ENCODE assay signal across 33 cellular contexts in the genomic region with DNA sequence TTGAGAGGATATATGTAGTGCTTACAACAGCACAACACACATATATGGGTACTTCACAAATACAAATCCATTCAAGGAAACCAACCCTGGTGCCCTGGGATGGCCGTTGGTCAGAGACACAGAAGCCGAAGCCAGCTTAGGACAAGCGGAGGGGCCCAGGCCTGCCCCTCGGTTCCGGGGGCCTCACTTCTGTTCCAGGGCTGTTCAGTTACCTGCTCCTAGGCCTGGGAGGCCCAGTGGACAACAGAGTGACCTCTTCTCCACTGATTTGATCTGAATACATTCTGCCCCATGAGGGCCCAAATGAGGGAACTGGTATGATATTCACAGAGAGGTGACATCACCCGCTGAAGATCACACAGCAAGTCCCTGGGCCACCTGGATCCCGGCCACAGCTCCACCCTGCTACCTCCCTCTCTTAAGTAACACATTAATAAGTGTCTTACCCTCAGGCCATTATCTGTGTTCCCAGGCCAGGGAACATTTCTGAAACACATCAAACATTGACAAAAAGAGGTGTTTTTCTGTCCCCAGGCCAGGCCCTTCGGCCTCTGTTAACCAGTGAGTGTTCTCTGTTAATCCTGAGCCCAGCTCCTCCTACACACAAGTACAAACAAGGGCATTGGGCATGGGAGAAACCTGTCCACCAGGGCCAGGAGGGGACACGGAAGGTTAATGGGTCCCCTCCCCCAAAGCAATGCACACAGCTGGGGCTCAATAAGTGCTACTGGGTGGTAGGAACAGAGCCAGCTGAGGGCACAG. TPM values are rescaled to one million over a fixed set of nuclear protein-coding genes. Genes with fewer than 3 reads are reported as not detected.
DNase-seq lines count a peak whose midpoint lies in the region; ATAC-seq, FAIRE-seq and TF ChIP-seq lines count a peak whose summit lies in the region.
"Had no signal": no experiment of that assay in that cellular context is flagged by ENCODE, and none has a peak within 500 bp of the region (broad histone marks: within the 10 kb centered on the region; RNA-seq: fewer than 3 reads in every experiment).

No MANE protein-coding gene starts in this region.

- DNase-seq in K562 (ENCODE audit: extremely low read depth in 1 of 4, low spot score in 3 of 4): peak in 1 of 4 experiments; percentile 27
- peak; percentile 27 for DNase-seq in left kidney (ENCODE audit: low read depth, low spot score)
- no peak for DNase-seq in type B pancreatic cell (ENCODE audit: extremely low spot score, unreplicated experiment)
- DNase-seq in effector memory CD4-positive, alpha-beta T cell: no peak
- no peak for DNase-seq in ascending aorta (ENCODE audit: low spot score in 2 of 2)
- DNase-seq: activated B cell treated with CpG ODN at 0.5 μM for 24 hours; activated CD8-positive, alpha-beta T cell treated with anti-CD3 and anti-CD28 coated beads for 36 hours; activated effector memory CD4-positive, alpha-beta T cell treated with Interleukin-2 at 50 U/mL for 16 hours; anterior cingulate cortex; C1 segment of cervical spinal cord; cortex of kidney; gastrocnemius medialis; hypothalamus; immature natural killer cell; left ventricle myocardium inferior; MG63; naive thymus-derived CD8-positive, alpha-beta T cell; NCI-H2081; NCI-H226; RPMI8226; stimulated activated CD4-positive, alpha-beta T cell treated with anti-CD3 and anti-CD28 coated beads, Interleukin-12 subunit alpha, Interleukin-12 subunit beta, amount 100 ng/mL, for 4 hours; stimulated activated CD4-positive, alpha-beta T cell treated with anti-CD3 and anti-CD28 coated beads, Interleukin-4, amount 100 ng/mL, for 24 hours; T-helper 1 cell; upper lobe of right lung had no signal

- no peak overlapping the region for H3K4me3 Mint-ChIP-seq in type B pancreatic cell
- H3K4me3 Mint-ChIP-seq: activated B cell treated with CpG ODN at 0.5 μM for 24 hours; activated CD8-positive, alpha-beta T cell treated with anti-CD3 and anti-CD28 coated beads for 36 hours; activated naive CD8-positive, alpha-beta T cell; mesothelial cell of epicardium; stimulated activated effector memory CD8-positive, alpha-beta T cell treated with anti-CD3 and anti-CD28 coated beads, Interleukin-12 subunit alpha, Interleukin-12 subunit beta, amount 100 ng/mL, for 72 hours had no signal

- no TSS peak for BruUV-seq in K562 (replicated peaks; lab: Mats Ljungman, UMichigan)

- intact Hi-C loops in K562 (cut with micrococcal nuclease) (no loop called here), ascending aorta (cut with DNase I) (no loop called here)

- TF ChIP-seq CTCF in K562 (IDR thresholded peaks at IDR 0.05 in 2 of 3, conservative IDR thresholded peaks at IDR 0.05 in 1 of 3; ENCODE audit: insufficient read depth in 2 of 3, low read depth in 1 of 3, low read length in 3 of 3): no peak
- no peak for TF ChIP-seq CTCF in type B pancreatic cell (conservative IDR thresholded peaks at IDR 0.05)
- no peak for TF ChIP-seq CTCF in ascending aorta (IDR thresholded peaks at IDR 0.05)

- no peak for TF ChIP-seq EP300 in K562 (IDR thresholded peaks at IDR 0.05; ENCODE audit: low read length)

- H3K27ac Mint-ChIP-seq in type B pancreatic cell: peak overlapping the region; percentile 48
- H3K27ac Mint-ChIP-seq: activated B cell treated with CpG ODN at 0.5 μM for 24 hours; activated CD8-positive, alpha-beta T cell treated with anti-CD3 and anti-CD28 coated beads for 36 hours; activated naive CD8-positive, alpha-beta T cell; immature natural killer cell; mesothelial cell of epicardium; stimulated activated effector memory CD8-positive, alpha-beta T cell treated with anti-CD3 and anti-CD28 coated beads, Interleukin-12 subunit alpha, Interleukin-12 subunit beta, amount 100 ng/mL, for 72 hours had no signal

- no peaks in the 10 kb centered on the region for H3K9me3 Mint-ChIP-seq in type B pancreatic cell
- H3K9me3 Mint-ChIP-seq: activated B cell treated with CpG ODN at 0.5 μM for 24 hours; activated CD8-positive, alpha-beta T cell treated with anti-CD3 and anti-CD28 coated beads for 36 hours; IgD-negative memory B cell; immature natural killer cell; mesothelial cell of epicardium; naive thymus-derived CD8-positive, alpha-beta T cell; stimulated activated effector memory CD8-positive, alpha-beta T cell treated with anti-CD3 and anti-CD28 coated beads, Interleukin-12 subunit alpha, Interleukin-12 subunit beta, amount 100 ng/mL, for 72 hours had no signal

- peaks cover 13% of the 10 kb centered on the region for H3K79me2 ChIP-seq in K562 (ENCODE audit: control insufficient read depth, insufficient read depth, low read length)

- H3K27me3 Mint-ChIP-seq in type B pancreatic cell: no peaks in the 10 kb centered on the region
- H3K27me3 Mint-ChIP-seq: activated B cell treated with CpG ODN at 0.5 μM for 24 hours; activated CD8-positive, alpha-beta T cell treated with anti-CD3 and anti-CD28 coated beads for 36 hours; activated naive CD8-positive, alpha-beta T cell had no signal

- CTCF ChIA-PET in K562 (lab: Yijun Ruan, JAX; ENCODE audit: low intra/inter-chr PET ratio): no interaction called here

- H3K9me3 ChIP-seq in K562 (replicated peaks; ENCODE audit: control insufficient read depth, insufficient read depth, low read depth, low read length) (no peaks in the 10 kb centered on the region), ascending aorta (no peaks in the 10 kb centered on the region)
- no peaks in the 10 kb centered on the region for H3K9me3 ChIP-seq in effector memory CD4-positive, alpha-beta T cell (ENCODE audit: control insufficient read depth, low read length)
- H3K9me3 ChIP-seq: gastrocnemius medialis, left ventricle myocardium inferior, MG63, upper lobe of right lung had no signal

- H4K20me1 ChIP-seq in K562 (replicated peaks; ENCODE audit: control insufficient read depth, insufficient read depth, low read length): no peaks in the 10 kb centered on the region

- H3K27ac ChIP-seq in K562 (ENCODE audit: extremely low read depth, low read depth, low read length) (no peak overlapping the region), ascending aorta (no peak overlapping the region)
- H3K27ac ChIP-seq in effector memory CD4-positive, alpha-beta T cell (ENCODE audit: insufficient read depth, low read length, poor library complexity, severe bottlenecking): no peak overlapping the region
- H3K27ac ChIP-seq: cardiac muscle cell, gastrocnemius medialis, left ventricle myocardium inferior, upper lobe of right lung had no signal

- H3K4me1 Mint-ChIP-seq in type B pancreatic cell (ENCODE audit: unreplicated experiment): peaks cover 16% of the 10 kb centered on the region

- H3K4me2 ChIP-seq in K562 (ENCODE audit: insufficient read depth, low read length): no peak overlapping the region

- POLR2A ChIA-PET in K562 (lab: Yijun Ruan, JAX): interaction anchor here (0.7 kb wide), 1 partner anchor 16 kb away, joined by 4 read pairs; no protein-coding TSS in a partner anchor

- ATAC-seq in HG03460 (IDR thresholded peaks at IDR 0.05; ENCODE audit: unreplicated experiment) (peak; percentile 30), K562 (no peak), GM19023 (IDR thresholded peaks at IDR 0.05; ENCODE audit: unreplicated experiment) (no peak)
- ATAC-seq: activated CD8-positive, alpha-beta T cell treated with anti-CD3 and anti-CD28 coated beads for 36 hours; gastrocnemius medialis; naive thymus-derived CD8-positive, alpha-beta T cell; stimulated activated effector memory CD8-positive, alpha-beta T cell treated with anti-CD3 and anti-CD28 coated beads, Interleukin-12 subunit alpha, Interleukin-12 subunit beta, amount 100 ng/mL, for 72 hours; upper lobe of right lung had no signal

- H3K27me3 ChIP-seq in K562 (ENCODE audit: control insufficient read depth in 2 of 2, insufficient read depth in 2 of 2, low read length in 2 of 2): no peaks in the 10 kb centered on the region
- H3K27me3 ChIP-seq in effector memory CD4-positive, alpha-beta T cell (replicated peaks; ENCODE audit: control insufficient read depth, insufficient read depth, low read length, poor library complexity, severe bottlenecking): no peaks in the 10 kb centered on the region
- H3K27me3 ChIP-seq in ascending aorta: no peaks in the 10 kb centered on the region
- H3K27me3 ChIP-seq: cardiac muscle cell, gastrocnemius medialis, MG63, upper lobe of right lung had no signal

- TF ChIP-seq RAD21 in K562 (CRISPR knock-in tag; conservative IDR thresholded peaks at IDR 0.05 in 1 of 2, IDR thresholded peaks at IDR 0.05 in 1 of 2): no peak

- peaks cover 10 to 19% of the 10 kb centered on the region in 2 experiments for H3K4me1 ChIP-seq in K562 (replicated peaks in 1 of 2; ENCODE audit: control insufficient read depth in 2 of 2, insufficient read depth in 2 of 2, low read length in 2 of 2)
- H3K4me1 ChIP-seq in effector memory CD4-positive, alpha-beta T cell (ENCODE audit: control insufficient read depth, insufficient read depth, low read length, poor library complexity, severe bottlenecking): no peaks in the 10 kb centered on the region
- H3K4me1 ChIP-seq in ascending aorta: no peaks in the 10 kb centered on the region
- H3K4me1 ChIP-seq: upper lobe of right lung had no signal

- 70% methylated on average over 8 of the region's 9 CpGs for WGBS in K562 (ENCODE audit: insufficient coverage, low coverage, missing lambda C conversion rate)

- H2AFZ ChIP-seq in K562 (ENCODE audit: low read depth, low read length): peak overlapping the region; percentile 58

- H3K4me3 ChIP-seq in K562: no peak overlapping the region
- H3K4me3 ChIP-seq in effector memory CD4-positive, alpha-beta T cell (ENCODE audit: insufficient read depth, low read depth, low read length, poor library complexity, severe bottlenecking): no peak overlapping the region
- H3K4me3 ChIP-seq in ascending aorta: no peak overlapping the region
- H3K4me3 ChIP-seq: cardiac muscle cell, gastrocnemius medialis, left ventricle myocardium inferior, MG63, upper lobe of right lung had no signal

- FAIRE-seq in K562 (lab: Jason Lieb, UNC): no peak
- FAIRE-seq: D721Med, H1 had no signal

- no peaks in the 10 kb centered on the region for H3K36me3 Mint-ChIP-seq in type B pancreatic cell
- H3K36me3 Mint-ChIP-seq: activated naive CD8-positive, alpha-beta T cell; IgD-negative memory B cell; mesothelial cell of epicardium; naive thymus-derived CD8-positive, alpha-beta T cell had no signal

- no peak for TF ChIP-seq POLR2A in K562 (conservative IDR thresholded peaks at IDR 0.05)

- no peaks in the 10 kb centered on the region for H3K9me1 ChIP-seq in K562 (ENCODE audit: control insufficient read depth, insufficient read depth, low read length)

- in situ Hi-C loops in K562 (cut with MboI): no loop called here

- no peak overlapping the region for H3K9ac ChIP-seq in K562 (ENCODE audit: insufficient read depth in 1 of 2, low read depth in 2 of 2, low read length in 2 of 2)

- no peaks in the 10 kb centered on the region for H3K36me3 ChIP-seq in K562 (ENCODE audit: control insufficient read depth, insufficient read depth, low read length)
- no peaks in the 10 kb centered on the region for H3K36me3 ChIP-seq in effector memory CD4-positive, alpha-beta T cell (ENCODE audit: control insufficient read depth, insufficient read depth, low read length)
- H3K36me3 ChIP-seq in ascending aorta: no peaks in the 10 kb centered on the region
- H3K36me3 ChIP-seq: cardiac muscle cell, gastrocnemius medialis, left ventricle myocardium inferior, MG63, upper lobe of right lung had no signal

RNA-seq across cellular contexts. Expression of gene GRHPR, which starts 4.5 kb away (rescaled TPM):
- total RNA-seq in K562 (2011; cell fraction: chromatin; rRNA removed; ENCODE audit: low replicate concordance): 153 and 249 TPM in 2 replicates
- 152 and 167 TPM in 2 replicates for total RNA-seq in K562 (2011; cell fraction: nucleolus; rRNA removed)
- total RNA-seq in K562 (2011; cell fraction: nucleoplasm; rRNA removed): 169 and 188 TPM in 2 replicates
- 142 and 188 TPM in 2 replicates for total RNA-seq in K562 (2014; rRNA removed)
- total RNA-seq in K562 (2014; rRNA removed; fragmentation: Illumina TruSeq; extraction: Trizol): 60.4 and 81.2 TPM in 2 replicates
- 124 and 128 TPM in 2 replicates for total RNA-seq in K562 (2015; rRNA removed; fragmentation: Illumina TruSeq; extraction: Trizol)
- total RNA-seq in K562 (2021): 120 TPM in 2 replicates
- polyA plus RNA-seq in K562 (2011; rRNA removed): 140 and 170 TPM in 2 replicates
- 244 and 362 TPM in 2 replicates for polyA plus RNA-seq in K562 (2011; cell fraction: cytosol; rRNA removed)
- 198 and 228 TPM in 2 replicates for polyA plus RNA-seq in K562 (2011; cell fraction: nucleus; rRNA removed)
- polyA plus RNA-seq in K562 (2012): 125 and 212 TPM in 2 replicates
- 108 and 122 TPM in 2 replicates for polyA plus RNA-seq in K562 (2014; fragmentation: Illumina TruSeq; extraction: Trizol)
- 10 to 100 TPM; 38.9 to 59.0 TPM for polyA plus RNA-seq in K562 (2014; fragmentation: Nextera tagmentation; extraction: Ambion mirVana)
- polyA plus RNA-seq in K562 (2014; rRNA removed): 144 and 164 TPM in 2 replicates
- polyA minus RNA-seq in K562 (2011; rRNA and poly(A)+ RNA removed): 88.7 and 103 TPM in 2 replicates
- 76.4 and 82.6 TPM in 2 replicates for polyA minus RNA-seq in K562 (2011; cell fraction: cytosol; rRNA and poly(A)+ RNA removed)
- polyA minus RNA-seq in K562 (2011; cell fraction: nucleus; rRNA and poly(A)+ RNA removed): 75.5 and 95.9 TPM in 2 replicates
- 81.6 and 109 TPM in 2 replicates for total RNA-seq in type B pancreatic cell (ENCODE audit: low replicate concordance)
- total RNA-seq in ascending aorta: 131 TPM

RNA-seq across cellular contexts. Expression of gene ZBTB5, which starts 47.2 kb away (rescaled TPM):
- 41.8 and 45.3 TPM in 2 replicates for total RNA-seq in K562 (2011; cell fraction: chromatin; rRNA removed; ENCODE audit: low replicate concordance)
- 38.3 and 44.4 TPM in 2 replicates for total RNA-seq in K562 (2011; cell fraction: nucleolus; rRNA removed)
- total RNA-seq in K562 (2011; cell fraction: nucleoplasm; rRNA removed): 44.4 and 47.6 TPM in 2 replicates
- 14.8 and 15.1 TPM in 2 replicates for total RNA-seq in K562 (2014; rRNA removed)
- total RNA-seq in K562 (2014; rRNA removed; fragmentation: Illumina TruSeq; extraction: Trizol): 14.8 and 15.3 TPM in 2 replicates
- 14.4 and 15.5 TPM in 2 replicates for total RNA-seq in K562 (2015; rRNA removed; fragmentation: Illumina TruSeq; extraction: Trizol)
- 16.6 and 18.9 TPM in 2 replicates for total RNA-seq in K562 (2021)
- polyA plus RNA-seq in K562 (2011; rRNA removed): 43.2 and 46.6 TPM in 2 replicates
- polyA plus RNA-seq in K562 (2011; cell fraction: cytosol; rRNA removed): 33.1 and 42.6 TPM in 2 replicates
- 43.6 and 54.0 TPM in 2 replicates for polyA plus RNA-seq in K562 (2011; cell fraction: nucleus; rRNA removed)
- polyA plus RNA-seq in K562 (2012): 13.7 and 13.8 TPM in 2 replicates
- polyA plus RNA-seq in K562 (2014; fragmentation: Illumina TruSeq; extraction: Trizol): 20.1 and 21.2 TPM in 2 replicates
- 1 to 10 TPM; 2.3 to 4.7 TPM for polyA plus RNA-seq in K562 (2014; fragmentation: Nextera tagmentation; extraction: Ambion mirVana)
- 16.3 and 16.9 TPM in 2 replicates for polyA plus RNA-seq in K562 (2014; rRNA removed)
- polyA minus RNA-seq in K562 (2011; rRNA and poly(A)+ RNA removed): 43.5 and 52.8 TPM in 2 replicates
- 15.8 and 19.3 TPM in 2 replicates for polyA minus RNA-seq in K562 (2011; cell fraction: cytosol; rRNA and poly(A)+ RNA removed)
- polyA minus RNA-seq in K562 (2011; cell fraction: nucleus; rRNA and poly(A)+ RNA removed): 20.2 and 29.5 TPM in 2 replicates
- total RNA-seq in type B pancreatic cell (ENCODE audit: low replicate concordance): 22.6 and 25.9 TPM in 2 replicates
- 3.4 TPM for total RNA-seq in ascending aorta
